ENCODE assay signal across 18 cellular contexts in genomic region chr20:57087705-57088104, GRCh38.
DNase-seq lines count a peak whose midpoint lies in the region; ATAC-seq, FAIRE-seq and TF ChIP-seq lines count a peak whose summit lies in the region.
"Had no signal": no experiment of that assay in that cellular context is flagged by ENCODE, and none has a peak within 500 bp of the region (broad histone marks: within the 10 kb centered on the region; RNA-seq: fewer than 3 reads in every experiment).

No MANE protein-coding gene starts in this region.

- H3F3A ChIP-seq in GM23338 (replicated peaks; ENCODE audit: low read depth): no peaks in the 10 kb centered on the region

- H3K18ac ChIP-seq in H1 (ENCODE audit: extremely low read depth, low read length): no peak overlapping the region

- H3K4me2 ChIP-seq in H1 (ENCODE audit: insufficient read depth in 1 of 2, low read depth in 2 of 2, low read length in 2 of 2) (no peak overlapping the region), GM23338 (no peak overlapping the region)

- H4K5ac ChIP-seq in H1 (ENCODE audit: insufficient read length, low read depth, low read length): no peak overlapping the region

- no peak for TF ChIP-seq POLR2A in H1 (IDR thresholded peaks at IDR 0.05; ENCODE audit: control extremely low read depth in 1 of 2, low read depth in 2 of 2, low read length in 2 of 2)

- no peaks in the 10 kb centered on the region for H3K9me3 ChIP-seq in H1 (ENCODE audit: insufficient read depth in 2 of 2, low read depth in 1 of 2, low read length in 1 of 2)
- H3K9me3 ChIP-seq: Caco-2, HAP-1 had no signal

- no peak overlapping the region for H2BK120ac ChIP-seq in H1 (replicated peaks; ENCODE audit: low read depth, low read length)

- TF ChIP-seq EP300 in H1 (IDR thresholded peaks at IDR 0.05; ENCODE audit: borderline replicate concordance in 1 of 2, low read depth in 2 of 2, low read length in 2 of 2): no peak

- CTCF ChIA-PET in WTC11 (lab: Charles Lee) (interaction anchor here (1.0 to 2.3 kb wide), 4 partner anchors 27 to 259 kb away, joined by 3 to 10 read pairs (median 6); partner anchors contain the start of gene SPO11), H1 (lab: Charles Lee; ENCODE audit: partially characterized antibody) (interaction anchor here (0.6 to 5.6 kb wide), 11 partner anchors 10 to 346 kb away, joined by 3 to 37 read pairs (median 3); partner anchors contain the start of gene SPO11)

- peaks cover 0 to 14% (median 7%) of the 10 kb centered on the region in 4 experiments; a peak in 5 of 7 replicates for H3K27me3 ChIP-seq in H1 (replicated peaks in 1 of 4; ENCODE audit: control insufficient read depth in 3 of 4, extremely low read depth in 1 of 4, insufficient read depth in 3 of 4, low read length in 3 of 4)
- H3K27me3 ChIP-seq in GM23338 (ENCODE audit: insufficient read depth): peaks cover 8% of the 10 kb centered on the region; the same call in 1 of the 2 replicates

- peaks cover 0 to 6% (median 4%) of the 10 kb centered on the region in 4 experiments; a peak in 4 of 7 replicates for H3K4me1 ChIP-seq in H1 (replicated peaks in 1 of 4; ENCODE audit: control insufficient read depth in 3 of 4, insufficient read depth in 4 of 4, low read length in 3 of 4)
- no peaks in the 10 kb centered on the region for H3K4me1 ChIP-seq in GM23338 (ENCODE audit: insufficient read depth)
- H3K4me1 ChIP-seq: HAP-1 had no signal

- no peak overlapping the region for H4K91ac ChIP-seq in H1 (replicated peaks; ENCODE audit: insufficient read length, low read length)

- H3K4me3 ChIP-seq in H1 (ENCODE audit: extremely low read depth in 1 of 4, insufficient read depth in 2 of 4, low read depth in 3 of 4, low read length in 4 of 4) (no peak overlapping the region), GM23338 (no peak overlapping the region)
- H3K4me3 ChIP-seq: GM23248, HAP-1 had no signal

- no peak overlapping the region for H3K27ac ChIP-seq in H1 (ENCODE audit: low read depth, low read length)
- H3K27ac ChIP-seq in GM23338 (ENCODE audit: low read depth): no peak overlapping the region
- H3K27ac ChIP-seq: C4-2B, GM23248 had no signal

- H3K4me3 Mint-ChIP-seq in WTC11 (no peak overlapping the region), GM23338 (no peak overlapping the region)
- H3K4me3 Mint-ChIP-seq: CD4-positive, CD25-positive, alpha-beta regulatory T cell; CD8-positive, alpha-beta T cell; HFFc6 had no signal

- no peak for TF ChIP-seq RAD21 in H1 (IDR thresholded peaks at IDR 0.05 in 1 of 2, conservative IDR thresholded peaks at IDR 0.05 in 1 of 2; ENCODE audit: low read depth in 2 of 2, low read length in 2 of 2)

- TF ChIP-seq CTCF in WTC11 (IDR thresholded peaks at IDR 0.05) (no peak), H1 (IDR thresholded peaks at IDR 0.05; ENCODE audit: control extremely low read depth in 1 of 3, insufficient read depth in 1 of 3, low read depth in 1 of 3, low read length in 3 of 3) (no peak), GM23338 (conservative IDR thresholded peaks at IDR 0.05; ENCODE audit: low read depth in 2 of 2) (no peak)

- H2BK12ac ChIP-seq in H1 (ENCODE audit: low read depth, low read length): no peak overlapping the region

- H3K9me2 ChIP-seq in GM23338 (ENCODE audit: insufficient read depth): no peaks in the 10 kb centered on the region

- no peaks in the 10 kb centered on the region for H3K79me1 ChIP-seq in H1 (ENCODE audit: low read depth, low read length)

- ATAC-seq in WTC11 (no peak), HG03135 (IDR thresholded peaks at IDR 0.05; ENCODE audit: unreplicated experiment) (no peak), GM23338 (no peak)
- ATAC-seq: CD8-positive, alpha-beta T cell had no signal

- H3K23me2 ChIP-seq in H1 (ENCODE audit: low read depth, low read length): peaks cover 6% of the 10 kb centered on the region; the same call in 1 of the 2 replicates

- H4K8ac ChIP-seq in H1 (ENCODE audit: extremely low read depth, insufficient read depth, low read length): no peak overlapping the region

- H2AFZ ChIP-seq in H1 (ENCODE audit: low read length): no peak overlapping the region
- H2AFZ ChIP-seq in GM23338: no peak overlapping the region
- H2AFZ ChIP-seq: GM23248 had no signal

- H2BK20ac ChIP-seq in H1 (ENCODE audit: low read length): no peak overlapping the region

- H3K9ac ChIP-seq in H1 (replicated peaks in 1 of 4; ENCODE audit: extremely low read depth in 1 of 4, low read depth in 3 of 4, low read length in 3 of 4): no peak overlapping the region
- H3K9ac ChIP-seq: GM23248 had no signal

- no peak for DNase-seq in HTR-8/SVneo (ENCODE audit: insufficient read length, low spot score)
- no peak for DNase-seq in WTC11 (ENCODE audit: low spot score)
- no peak for DNase-seq in H1 (ENCODE audit: low read depth in 1 of 2, low spot score in 2 of 2)
- no peak for DNase-seq in frontal cortex (ENCODE audit: low spot score in 2 of 2)
- no peak for DNase-seq in GM23338 (ENCODE audit: low spot score)
- DNase-seq: CD4-positive, CD25-positive, alpha-beta regulatory T cell; CD8-positive, alpha-beta T cell; DND-41; HFFc6 had no signal

- WGBS in H1 (ENCODE audit: extremely low coverage in 1 of 2, insufficient coverage in 1 of 2, insufficient read length in 1 of 2, insufficient replicate concordance in 2 of 2, low coverage in 1 of 2, low lambda C conversion rate in 2 of 2, missing lambda C conversion rate in 1 of 2), 2 experiments: 87% methylated on average over 7 of the region's 7 CpGs; no CpG with 5 or more reads in 1 of the 2 experiments

- H3K36me3 ChIP-seq in H1 (ENCODE audit: control insufficient read depth in 2 of 4, insufficient read depth in 4 of 4, low read length in 3 of 4): no peaks in the 10 kb centered on the region
- H3K36me3 ChIP-seq in GM23338 (ENCODE audit: insufficient read depth): no peaks in the 10 kb centered on the region
- H3K36me3 ChIP-seq: HAP-1 had no signal

- no peak overlapping the region for H3K56ac ChIP-seq in H1 (replicated peaks; ENCODE audit: insufficient read length, low read depth, low read length)

- no peak overlapping the region for H2BK5ac ChIP-seq in H1 (ENCODE audit: low read depth, low read length)

- no peaks in the 10 kb centered on the region for H3K36me3 Mint-ChIP-seq in WTC11
- no peaks in the 10 kb centered on the region for H3K36me3 Mint-ChIP-seq in GM23338 (ENCODE audit: low read depth)
- H3K36me3 Mint-ChIP-seq: CD4-positive, CD25-positive, alpha-beta regulatory T cell; CD8-positive, alpha-beta T cell had no signal

- peak; percentile 60 for FAIRE-seq in HTR-8/SVneo (lab: Jason Lieb, UNC)
- FAIRE-seq in H1 (lab: Jason Lieb, UNC): no peak
- FAIRE-seq in frontal cortex (lab: Jason Lieb, UNC): no peak
- FAIRE-seq: G401.6, GM12892, GM19239, H54 had no signal

- H3K27me3 Mint-ChIP-seq in WTC11 (ENCODE audit: low read depth) (peaks cover 21% of the 10 kb centered on the region), GM23338 (ENCODE audit: insufficient read depth, low read depth, poor library complexity) (peaks cover 14% of the 10 kb centered on the region)

- H3K27ac Mint-ChIP-seq in WTC11: no peak overlapping the region
- H3K27ac Mint-ChIP-seq in GM23338: no peak overlapping the region
- H3K27ac Mint-ChIP-seq: CD4-positive, CD25-positive, alpha-beta regulatory T cell; CD8-positive, alpha-beta T cell; HFFc6 had no signal

- POLR2A ChIA-PET in WTC11 (lab: Charles Lee) (no interaction called here), H1 (lab: Charles Lee; ENCODE audit: partially characterized antibody) (no interaction called here)

- no peak overlapping the region for H2BK15ac ChIP-seq in H1 (ENCODE audit: low read length)

- no peak overlapping the region for H2AK5ac ChIP-seq in H1 (ENCODE audit: low read depth, low read length)

- H3K4me1 Mint-ChIP-seq in WTC11 (peaks cover 7% of the 10 kb centered on the region), GM23338 (peaks cover 8% of the 10 kb centered on the region; the same call in 2 of the 3 replicates)

- H3K23ac ChIP-seq in H1 (ENCODE audit: insufficient read length): no peak overlapping the region

- no peak overlapping the region for H3K4ac ChIP-seq in H1 (replicated peaks; ENCODE audit: insufficient read length, low read depth, low read length)

- H3K79me2 ChIP-seq in H1 (ENCODE audit: control insufficient read depth in 1 of 2, insufficient read depth in 2 of 2, low read length in 2 of 2): no peaks in the 10 kb centered on the region; a peak in 1 of 4 replicates
- no peaks in the 10 kb centered on the region for H3K79me2 ChIP-seq in GM23338 (replicated peaks; ENCODE audit: insufficient read depth)

- no peak overlapping the region for H3K14ac ChIP-seq in H1 (ENCODE audit: insufficient read length)

- H4K20me1 ChIP-seq in H1 (replicated peaks in 1 of 2; ENCODE audit: control insufficient read depth in 1 of 2, insufficient read depth in 2 of 2, low read length in 2 of 2): peaks cover 0 to 9% of the 10 kb centered on the region in 2 experiments
- no peaks in the 10 kb centered on the region for H4K20me1 ChIP-seq in GM23338 (replicated peaks; ENCODE audit: insufficient read depth)

- H3K9me3 Mint-ChIP-seq in WTC11 (peaks cover 4% of the 10 kb centered on the region; the same call in 1 of the 2 replicates), GM23338 (no peaks in the 10 kb centered on the region; the same call in 2 of the 3 replicates)
- H3K9me3 Mint-ChIP-seq: CD8-positive, alpha-beta T cell; HFFc6 had no signal

TF ChIP-seq in H1, 55 proteins besides CTCF, POLR2A, EP300 and RAD21:
- TF ChIP-seq RNF2 (IDR thresholded peaks at IDR 0.05; ENCODE audit: borderline replicate concordance, low read depth, low read length, missing control alignments, poor library complexity, severe bottlenecking) (no peak), KDM1A (IDR thresholded peaks at IDR 0.05; ENCODE audit: borderline replicate concordance, low read length) (peak; percentile 49; the same call in 1 of the 2 replicates), SP2 (IDR thresholded peaks at IDR 0.05; ENCODE audit: low read length) (no peak)

TF ChIP-seq in GM23338, 12 proteins besides CTCF, POLR2A, EP300 and RAD21:
- no peak for TF ChIP-seq POLR2AphosphoS5 (IDR thresholded peaks at IDR 0.05; ENCODE audit: low read depth)
- TF ChIP-seq NANOG (IDR thresholded peaks at IDR 0.05; ENCODE audit: borderline replicate concordance): no peak
- no peak for TF ChIP-seq ZNF114 (CRISPR knock-in tag; IDR thresholded peaks at IDR 0.05)
- no peak for TF ChIP-seq CREB1 (CRISPR knock-in tag; IDR thresholded peaks at IDR 0.05; ENCODE audit: low read depth)
- no peak for TF ChIP-seq STAT1 (IDR thresholded peaks at IDR 0.05; ENCODE audit: unreplicated experiment)
- TF ChIP-seq ZNF331 (CRISPR knock-in tag; IDR thresholded peaks at IDR 0.05; ENCODE audit: low read depth): no peak
TF ChIP-seq in GM23338: peak in this region for 0.
